In genomic region chr4:122379239-122379638, GRCh38 we compare ENCODE assay signal across 3 cellular contexts.
TF ChIP-seq lines count a peak whose summit lies in the region.

No MANE protein-coding gene starts in this region.

TF ChIP-seq in SK-N-SH, 30 proteins besides CTCF, POLR2A, EP300 and RAD21 (continued from another document):
- TF ChIP-seq REST (IDR thresholded peaks at IDR 0.05; ENCODE audit: low read depth, low read length) (no peak), CHD2 (IDR thresholded peaks at IDR 0.05; ENCODE audit: low read length, partially characterized antibody) (no peak), ELF1 (IDR thresholded peaks at IDR 0.05) (no peak), USF1 (IDR thresholded peaks at IDR 0.05; ENCODE audit: borderline replicate concordance, low read depth) (no peak), PBX3 (IDR thresholded peaks at IDR 0.05) (no peak), FOSL2 (IDR thresholded peaks at IDR 0.05; ENCODE audit: borderline replicate concordance, low read depth) (no peak)

TF ChIP-seq in SK-N-SH treated with all-trans-retinoic acid at 6 μM for 48 hours, 23 proteins besides CTCF, POLR2A, EP300 and RAD21 (continued from another document):
- TF ChIP-seq PATZ1 (CRISPR knock-in tag; IDR thresholded peaks at IDR 0.05; ENCODE audit: borderline replicate concordance) (no peak), OSR1 (CRISPR knock-in tag; IDR thresholded peaks at IDR 0.05) (no peak), CSDC2 (CRISPR knock-in tag; IDR thresholded peaks at IDR 0.05) (no peak), ZNF565 (CRISPR knock-in tag; conservative IDR thresholded peaks at IDR 0.05; ENCODE audit: low read depth) (no peak), ARNTL (CRISPR knock-in tag; IDR thresholded peaks at IDR 0.05; ENCODE audit: borderline replicate concordance, low read depth) (no peak), GLIS3 (CRISPR knock-in tag; IDR thresholded peaks at IDR 0.05) (no peak), ZFP3 (CRISPR knock-in tag; IDR thresholded peaks at IDR 0.05) (no peak), TSHZ2 (CRISPR knock-in tag; IDR thresholded peaks at IDR 0.05) (no peak), ZFP30 (CRISPR knock-in tag; IDR thresholded peaks at IDR 0.05) (no peak), ZC3H10 (CRISPR knock-in tag; IDR thresholded peaks at IDR 0.05) (no peak)
TF ChIP-seq in SK-N-SH treated with all-trans-retinoic acid at 6 μM for 48 hours: peak in this region for 0.

TF ChIP-seq in GM23338, 12 proteins besides CTCF, POLR2A, EP300 and RAD21 (continued from another document):
- TF ChIP-seq ETS1 (IDR thresholded peaks at IDR 0.05): no peak
- no peak for TF ChIP-seq ZNF114 (CRISPR knock-in tag; IDR thresholded peaks at IDR 0.05)
- no peak for TF ChIP-seq EZH2phosphoT487 (IDR thresholded peaks at IDR 0.05; ENCODE audit: unreplicated experiment)
- TF ChIP-seq ZNF331 (CRISPR knock-in tag; IDR thresholded peaks at IDR 0.05; ENCODE audit: low read depth): no peak
- no peak for TF ChIP-seq EZH2 (IDR thresholded peaks at IDR 0.05; ENCODE audit: low read depth, unreplicated experiment)
- no peak for TF ChIP-seq CREB1 (CRISPR knock-in tag; IDR thresholded peaks at IDR 0.05; ENCODE audit: low read depth)
- TF ChIP-seq ZNF462 (CRISPR knock-in tag; IDR thresholded peaks at IDR 0.05): no peak
TF ChIP-seq in GM23338: peak in this region for 0.
